Comparison of ENCODE assay signal across 10 cellular contexts in genomic region chr22:46078241-46079092, GRCh38.
DNase-seq lines count a peak whose midpoint lies in the region; ATAC-seq and TF ChIP-seq lines count a peak whose summit lies in the region.
"Had no signal": no experiment of that assay in that cellular context is flagged by ENCODE, and none has a peak within 500 bp of the region (broad histone marks: within the 10 kb centered on the region; RNA-seq: fewer than 3 reads in every experiment).

No MANE protein-coding gene starts in this region.

- DNase-seq in COR-L47 (lab: John Stamatoyannopoulos, UW) (peak; percentile 84), NCI-H1436 treated with DMSO at 0.1 percent for 48 hours (lab: John Stamatoyannopoulos, UW) (peak; percentile 54), epithelial cell of prostate (ENCODE audit: low read depth, low spot score) (no peak), omental fat pad (ENCODE audit: low spot score) (no peak), SIG-M5 (lab: John Stamatoyannopoulos, UW) (no peak)
- DNase-seq: NK-92 treated with Interleukin-12 subunit alpha and Interleukin-12 subunit beta, amount 100 ng/mL, for 24 hours had no signal

- ATAC-seq in omental fat pad (ENCODE audit: low FRiP score): peak; percentile 72
- no peak for ATAC-seq in HG02571 (IDR thresholded peaks at IDR 0.05; ENCODE audit: unreplicated experiment)
- no peak for ATAC-seq in HG03439 (IDR thresholded peaks at IDR 0.05; ENCODE audit: unreplicated experiment)
- ATAC-seq in HG03025 (IDR thresholded peaks at IDR 0.05; ENCODE audit: low FRiP score, unreplicated experiment): no peak

- no peak for TF ChIP-seq CTCF in omental fat pad (IDR thresholded peaks at IDR 0.05)

- H3K27ac ChIP-seq in epithelial cell of prostate: peak overlapping the region; percentile 99
- H3K27ac ChIP-seq: cardiac muscle cell had no signal

Comparison
In these comparisons a context has a peak if more than half of its experiments do, and no peak if none do; other contexts are left out.
1. DNase-seq: peak in COR-L47 (single experiment) and NCI-H1436 treated with DMSO at 0.1 percent for 48 hours (single experiment); none in epithelial cell of prostate (single experiment), omental fat pad (single experiment) and SIG-M5 (single experiment).